9 cellular contexts compared by ENCODE assay signal in genomic region chr19:35869327-35870123, GRCh38. TPM values are rescaled to one million over a fixed set of nuclear protein-coding genes. Genes with fewer than 3 reads are reported as not detected.
A peak's percentile ranks its signal among the peaks of the same experiment; 100 is the strongest.
DNase-seq lines count a peak whose midpoint lies in the region; ATAC-seq and TF ChIP-seq lines count a peak whose summit lies in the region.
"Had no signal": no experiment of that assay in that cellular context is flagged by ENCODE, and none has a peak within 500 bp of the region (broad histone marks: within the 10 kb centered on the region; RNA-seq: fewer than 3 reads in every experiment).

No MANE protein-coding gene starts in this region.

- no peaks in the 10 kb centered on the region for H3K27me3 ChIP-seq in dorsolateral prefrontal cortex

- H3K4me3 ChIP-seq in dorsolateral prefrontal cortex = peak overlapping the region; percentile 56 to 92 (median 84)

- POLR2A ChIA-PET in activated CD4-positive, alpha-beta memory T cell treated with anti-CD3 and anti-CD28 coated beads, Interleukin-2, amount 10 ng/mL, durations not matched to agents 7 days and 5 days (lab: Charles Lee) = interaction anchor here (1.0 to 2.8 kb wide), 5 partner anchors 10 to 129 kb away, joined by 3 to 13 read pairs (median 4); partner anchors contain the start of gene KIRREL2

- peak overlapping the region; percentile 90 to 100 (median 99) for H3K27ac ChIP-seq in dorsolateral prefrontal cortex

- CTCF ChIA-PET in activated CD4-positive, alpha-beta memory T cell treated with anti-CD3 and anti-CD28 coated beads, Interleukin-2, amount 10 ng/mL, durations not matched to agents 7 days and 5 days (lab: Charles Lee) = interaction anchor here (0.6 to 1.9 kb wide), 4 partner anchors 13 to 703 kb away, joined by 3 to 7 read pairs (median 5); no protein-coding TSS in a partner anchor

- DNase-seq in DMS 273 treated with DMSO at 0.1 percent for 48 hours (lab: John Stamatoyannopoulos, UW) = peak; percentile 84
- DNase-seq in NCI-H748 treated with DMSO at 0.1 percent for 48 hours (lab: John Stamatoyannopoulos, UW) = peak; percentile 99
- DNase-seq in activated CD4-positive, alpha-beta memory T cell treated with anti-CD3 and anti-CD28 coated beads, Interleukin-2, amount 10 ng/mL, durations not matched to agents 7 days and 5 days = peak; percentile 88
- peak; percentile 70 to 92 (median 88) for DNase-seq in dorsolateral prefrontal cortex
- peak; percentile 79 for DNase-seq in medulla oblongata (ENCODE audit: extremely low spot score)
- peak; percentile 54 to 58 for DNase-seq in stimulated activated CD8-positive, alpha-beta memory T cell treated with anti-CD3 and anti-CD28 coated beads, Interleukin-15, amount 100 ng/mL, for 4 hours (ENCODE audit: low read depth in 2 of 2)

- H3K9me3 Mint-ChIP-seq in activated CD4-positive, alpha-beta memory T cell treated with anti-CD3 and anti-CD28 coated beads, Interleukin-2, amount 10 ng/mL, durations not matched to agents 7 days and 5 days = no peaks in the 10 kb centered on the region

- TF ChIP-seq CTCF in dorsolateral prefrontal cortex (IDR thresholded peaks at IDR 0.05 in 54 of 56, conservative IDR thresholded peaks at IDR 0.05 in 2 of 56; ENCODE audit: low read depth in 1 of 56, partially characterized antibody in 56 of 56) = peak in 2 of 56 donors; percentile 10 to 30

- peak overlapping the region; percentile 73 for H3K4me3 Mint-ChIP-seq in activated CD4-positive, alpha-beta memory T cell treated with anti-CD3 and anti-CD28 coated beads, Interleukin-2, amount 10 ng/mL, durations not matched to agents 7 days and 5 days

- H3K36me3 Mint-ChIP-seq in activated CD4-positive, alpha-beta memory T cell treated with anti-CD3 and anti-CD28 coated beads, Interleukin-2, amount 10 ng/mL, durations not matched to agents 7 days and 5 days (ENCODE audit: low read depth) = no peaks in the 10 kb centered on the region

- peak overlapping the region; percentile 43 for H3K27ac Mint-ChIP-seq in activated CD4-positive, alpha-beta memory T cell treated with anti-CD3 and anti-CD28 coated beads, Interleukin-2, amount 10 ng/mL, durations not matched to agents 7 days and 5 days

- peaks cover 37% of the 10 kb centered on the region for H3K27me3 Mint-ChIP-seq in activated CD4-positive, alpha-beta memory T cell treated with anti-CD3 and anti-CD28 coated beads, Interleukin-2, amount 10 ng/mL, durations not matched to agents 7 days and 5 days

- peak; percentile 59 for ATAC-seq in HG03521 (IDR thresholded peaks at IDR 0.05; ENCODE audit: unreplicated experiment)
- no peak for ATAC-seq in GM21447 (IDR thresholded peaks at IDR 0.05; ENCODE audit: unreplicated experiment)

- intact Hi-C loops in dorsolateral prefrontal cortex (cut with DNase I) = loop anchor here (2.0 to 10.0 kb wide), 5 partner anchors 92 to 155 kb away; partner anchors contain the start of genes ARHGAP33 (in 1 of the 2), HSPB6 (in 1 of the 2), PROSER3 (in 1 of the 2) and SDHAF1 (in 1 of the 2)

- peaks cover 18% of the 10 kb centered on the region for H3K4me1 Mint-ChIP-seq in activated CD4-positive, alpha-beta memory T cell treated with anti-CD3 and anti-CD28 coated beads, Interleukin-2, amount 10 ng/mL, durations not matched to agents 7 days and 5 days

RNA-seq across cellular contexts. Expression of gene APLP1, which starts 1.2 kb away (rescaled TPM):
- 1 to 10 TPM in 1 of 2 experiments, under 1 TPM in 1; 0.76 to 1.1 TPM for total RNA-seq in activated CD4-positive, alpha-beta memory T cell treated with anti-CD3 and anti-CD28 coated beads, Interleukin-2, amount 10 ng/mL, durations not matched to agents 7 days and 5 days
- 1,000 to 10,000 TPM in 76 of 120 experiments, 100 to 1,000 TPM in 44; 448 to 2,969 (median 1,100) TPM for total RNA-seq in dorsolateral prefrontal cortex

RNA-seq across cellular contexts. Expression of gene KIRREL2, which starts 12.8 kb away (rescaled TPM):
- total RNA-seq in activated CD4-positive, alpha-beta memory T cell treated with anti-CD3 and anti-CD28 coated beads, Interleukin-2, amount 10 ng/mL, durations not matched to agents 7 days and 5 days = under 1 TPM; 0.55 to 0.58 TPM
- 1 to 10 TPM in 42 of 120 experiments, under 1 TPM in 77, not detected in 1; 0.21 to 2.0 (median 0.83) TPM for total RNA-seq in dorsolateral prefrontal cortex

RNA-seq across cellular contexts. Expression of gene NPHS1, which starts 17.2 kb away (rescaled TPM):
- total RNA-seq in activated CD4-positive, alpha-beta memory T cell treated with anti-CD3 and anti-CD28 coated beads, Interleukin-2, amount 10 ng/mL, durations not matched to agents 7 days and 5 days = not detected
- 1 to 10 TPM in 72 of 120 experiments, under 1 TPM in 47, not detected in 1; 0.11 to 3.7 (median 1.2) TPM for total RNA-seq in dorsolateral prefrontal cortex
- total RNA-seq: T-helper 2 cell treated with Interferon-gamma antibody and Interleukin-4, amounts not matched to agents 100 ng/mL and 5 ng/mL, for 36 hours had no signal

RNA-seq across cellular contexts. Expression of gene NFKBID, which starts 30.8 kb away (rescaled TPM):
- total RNA-seq in activated CD4-positive, alpha-beta memory T cell treated with anti-CD3 and anti-CD28 coated beads, Interleukin-2, amount 10 ng/mL, durations not matched to agents 7 days and 5 days = 10 to 100 TPM; 36.3 to 40.3 TPM
- total RNA-seq in dorsolateral prefrontal cortex = 10 to 100 TPM in 58 of 120 experiments, 1 to 10 TPM in 62; 4.0 to 22.7 (median 9.9) TPM

RNA-seq across cellular contexts. Expression of gene HCST, which starts 32.8 kb away (rescaled TPM):
- total RNA-seq in activated CD4-positive, alpha-beta memory T cell treated with anti-CD3 and anti-CD28 coated beads, Interleukin-2, amount 10 ng/mL, durations not matched to agents 7 days and 5 days = 100 to 1,000 TPM; 204 to 218 TPM
- total RNA-seq in dorsolateral prefrontal cortex = 10 to 100 TPM in 16 of 120 experiments, 1 to 10 TPM in 100, under 1 TPM in 2, not detected in 2; 0.91 to 23.2 (median 5.7) TPM

Comparison
In these comparisons a context has a peak if more than half of its experiments do, and no peak if none do; other contexts are left out.
1. RNA of gene APLP1, which starts 1.2 kb away (total RNA-seq): 448 to 2,969 TPM in dorsolateral prefrontal cortex; 0.76 to 1.1 TPM in activated CD4-positive, alpha-beta memory T cell treated with anti-CD3 and anti-CD28 coated beads, Interleukin-2, amount 10 ng/mL, durations not matched to agents 7 days and 5 days; every median in the first group is over 100 times any median in the second.
2. Peak in every context shown above with its lines, with median percentiles within 50 percentile points of each other: DNase-seq.